11 cellular contexts compared by ENCODE assay signal in the genomic region with DNA sequence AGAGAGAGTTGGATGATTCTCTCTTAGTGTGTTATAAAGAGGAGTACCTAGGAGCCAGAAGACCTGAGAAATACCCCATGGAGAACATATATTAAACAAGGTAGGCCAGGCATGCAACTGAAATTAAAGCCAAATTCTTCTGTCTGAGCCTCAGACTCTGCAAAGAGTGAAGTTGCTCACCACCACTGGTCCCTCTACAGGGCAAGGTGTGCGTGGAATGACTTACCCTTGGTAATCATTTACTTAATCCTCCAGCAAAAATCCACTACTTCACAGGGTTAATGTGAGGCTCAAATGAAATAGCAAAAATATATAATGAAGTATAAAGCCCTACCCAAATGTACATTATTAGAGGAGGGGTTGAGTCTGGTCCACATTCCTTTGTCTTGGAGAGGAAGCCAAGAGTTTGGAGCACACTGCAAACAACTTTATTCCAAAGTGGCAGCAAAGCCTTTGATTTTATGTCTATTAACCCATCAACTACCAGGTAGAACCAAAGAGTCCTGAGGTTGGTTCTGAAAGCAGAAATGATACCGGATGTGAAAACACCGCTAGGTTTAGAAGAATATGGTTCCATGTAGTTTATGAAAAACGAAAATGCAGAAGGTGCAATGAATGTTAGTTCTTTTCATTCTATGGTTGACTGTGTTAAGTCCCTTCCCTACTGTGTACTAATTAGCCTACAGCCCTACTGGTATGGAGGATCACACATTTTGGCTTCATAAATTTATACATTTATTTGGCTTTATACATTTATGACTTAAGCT. TPM values are rescaled to one million over a fixed set of nuclear protein-coding genes. Genes with fewer than 3 reads are reported as not detected.
DNase-seq lines count a peak whose midpoint lies in the region; ATAC-seq and TF ChIP-seq lines count a peak whose summit lies in the region.
"Had no signal": no experiment of that assay in that cellular context is flagged by ENCODE, and none has a peak within 500 bp of the region (broad histone marks: within the 10 kb centered on the region; RNA-seq: fewer than 3 reads in every experiment).

No MANE protein-coding gene starts in this region.

- no peak for DNase-seq in trophoblast cell
- DNase-seq in erythroblast (lab: John Stamatoyannopoulos, UW): no peak
- DNase-seq in T1000 (lab: John Stamatoyannopoulos, UW): no peak
- DNase-seq: NCI-H2171; stimulated activated CD8-positive, alpha-beta memory T cell treated with anti-CD3 and anti-CD28 coated beads, Interleukin-4, amount 100 ng/mL, for 48 hours had no signal

- no peak overlapping the region for H4K91ac ChIP-seq in trophoblast cell (ENCODE audit: low read depth, low read length)

- no peak overlapping the region for H3K14ac ChIP-seq in trophoblast cell (ENCODE audit: low read length)

- H3K27ac ChIP-seq in KMS-11 (no peak overlapping the region; the same call in 1 of the 2 replicates), trophoblast cell (ENCODE audit: low read depth, low read length) (no peak overlapping the region)
- H3K27ac ChIP-seq: BLaER1 treated with 17β-estradiol and CSF1 and Interleukin-3, amounts not matched to agents 10 nM and 100 nM had no signal

- H2BK12ac ChIP-seq in trophoblast cell (ENCODE audit: low read length): no peak overlapping the region

- H3K4me2 ChIP-seq in KMS-11 (peak overlapping the region; percentile 0; the same call in 1 of the 2 replicates), trophoblast cell (ENCODE audit: low read length) (no peak overlapping the region)
- H3K4me2 ChIP-seq: BLaER1 treated with 17β-estradiol and CSF1 and Interleukin-3, amounts not matched to agents 10 nM and 100 nM had no signal

- H4K12ac ChIP-seq in trophoblast cell (ENCODE audit: low read depth, low read length): no peak overlapping the region

- H4K20me1 ChIP-seq in KMS-11 (ENCODE audit: insufficient read depth): no peaks in the 10 kb centered on the region

- TF ChIP-seq CTCF in GM12873 (IDR thresholded peaks at IDR 0.05; ENCODE audit: insufficient read depth, low read depth, low read length, missing control alignments): peak; percentile 6
- TF ChIP-seq CTCF in KMS-11 (conservative IDR thresholded peaks at IDR 0.05; ENCODE audit: low read depth, low read length): no peak

- no CpG with 5 or more reads among the region's 4 CpGs for WGBS in trophoblast cell (ENCODE audit: extremely low coverage, insufficient coverage, insufficient read length)

- H2AFZ ChIP-seq in KMS-11 (ENCODE audit: low read depth) (no peak overlapping the region), trophoblast cell (ENCODE audit: insufficient read depth, low read length, poor library complexity) (no peak overlapping the region)

- H3K79me1 ChIP-seq in trophoblast cell (ENCODE audit: low read length): no peaks in the 10 kb centered on the region

- H4K8ac ChIP-seq in trophoblast cell (ENCODE audit: low read depth, low read length): no peak overlapping the region

- H3K4me3 ChIP-seq in KMS-11 (IDR thresholded peaks at IDR 0.05; ENCODE audit: insufficient read depth, low read depth, low read length): peak overlapping the region; percentile 8
- H3K4me3 ChIP-seq in trophoblast cell (ENCODE audit: low read depth, low read length): no peak overlapping the region
- H3K4me3 ChIP-seq: BLaER1 treated with 17β-estradiol and CSF1 and Interleukin-3, amounts not matched to agents 10 nM and 100 nM had no signal

- H2AK5ac ChIP-seq in trophoblast cell (ENCODE audit: low read length): no peak overlapping the region

- no peak overlapping the region for H2BK5ac ChIP-seq in trophoblast cell (ENCODE audit: low read depth, low read length, poor library complexity)

- H3K27me3 ChIP-seq in KMS-11 (ENCODE audit: insufficient read depth, low read depth) (no peaks in the 10 kb centered on the region), trophoblast cell (ENCODE audit: insufficient read depth, low read length) (no peaks in the 10 kb centered on the region)
- H3K27me3 ChIP-seq: BLaER1 treated with 17β-estradiol and CSF1 and Interleukin-3, amounts not matched to agents 10 nM and 100 nM had no signal

- no peak for TF ChIP-seq POLR2A in erythroblast (IDR thresholded peaks at IDR 0.05; ENCODE audit: low read length)

- H3K23ac ChIP-seq in trophoblast cell (ENCODE audit: low read length): no peak overlapping the region

- ATAC-seq in GM19324 (IDR thresholded peaks at IDR 0.05; ENCODE audit: low FRiP score, unreplicated experiment) (peak; percentile 69), HG02798 (IDR thresholded peaks at IDR 0.05; ENCODE audit: poor library complexity, unreplicated experiment) (peak; percentile 68), HG03045 (IDR thresholded peaks at IDR 0.05; ENCODE audit: unreplicated experiment) (no peak)

- H3K36me3 ChIP-seq in KMS-11 (ENCODE audit: insufficient read depth): peaks cover 72% of the 10 kb centered on the region; the same call in 1 of the 2 replicates
- H3K36me3 ChIP-seq in trophoblast cell (ENCODE audit: control insufficient read depth in 1 of 2, insufficient read depth in 2 of 2, low read length in 2 of 2): peaks cover 44 to 62% of the 10 kb centered on the region in 2 experiments

- no peaks in the 10 kb centered on the region for H3K9me3 ChIP-seq in trophoblast cell (ENCODE audit: insufficient read depth, low read depth, low read length)
- H3K9me3 ChIP-seq: BLaER1 treated with 17β-estradiol and CSF1 and Interleukin-3, amounts not matched to agents 10 nM and 100 nM had no signal

- no peak overlapping the region for H3K18ac ChIP-seq in trophoblast cell (ENCODE audit: low read length)

- peaks cover 20% of the 10 kb centered on the region; the same call in 1 of the 2 replicates for H3K79me2 ChIP-seq in KMS-11 (ENCODE audit: insufficient read depth, low read depth)
- no peaks in the 10 kb centered on the region for H3K79me2 ChIP-seq in trophoblast cell (ENCODE audit: control insufficient read depth, insufficient read depth, low read length, poor library complexity)

- no peak overlapping the region for H3K9ac ChIP-seq in KMS-11
- H3K9ac ChIP-seq in trophoblast cell (ENCODE audit: low read length): no peak overlapping the region
- H3K9ac ChIP-seq: BLaER1 treated with 17β-estradiol and CSF1 and Interleukin-3, amounts not matched to agents 10 nM and 100 nM had no signal

- no peak overlapping the region for H3K4ac ChIP-seq in trophoblast cell (ENCODE audit: low read depth, low read length)

- H2BK120ac ChIP-seq in trophoblast cell (ENCODE audit: insufficient read depth, low read length, poor library complexity): no peak overlapping the region

- H3K4me1 ChIP-seq in KMS-11 (ENCODE audit: low read depth, poor library complexity, severe bottlenecking) (peaks cover 66% of the 10 kb centered on the region), trophoblast cell (ENCODE audit: control insufficient read depth in 1 of 2, insufficient read depth in 2 of 2, low read length in 2 of 2) (peaks cover under 1 to 4% of the 10 kb centered on the region in 2 experiments)

RNA-seq across cellular contexts. Expression of a gene that starts 8.5 kb away (rescaled TPM):
- polyA plus RNA-seq in trophoblast cell (2013): 723 and 747 TPM in 2 replicates

RNA-seq across cellular contexts. Expression of a gene that starts 33.9 kb away (rescaled TPM):
- 42.1 and 46.5 TPM in 2 replicates for polyA plus RNA-seq in trophoblast cell (2013)

RNA-seq across cellular contexts. Expression of a gene that starts 41.4 kb away (rescaled TPM):
- 44.6 and 45.7 TPM in 2 replicates for polyA plus RNA-seq in trophoblast cell (2013)

RNA-seq across cellular contexts. Expression of a gene that starts 42.3 kb away (rescaled TPM):
- 71.8 and 76.8 TPM in 2 replicates for polyA plus RNA-seq in trophoblast cell (2013)

RNA-seq across cellular contexts. Expression of a gene that starts 48.7 kb away (rescaled TPM):
- polyA plus RNA-seq in trophoblast cell (2013): 92.3 and 94.0 TPM in 2 replicates
